18 cellular contexts compared by ENCODE assay signal in genomic region chr1:117033149-117033548, GRCh38. TPM values are rescaled to one million over a fixed set of nuclear protein-coding genes. Genes with fewer than 3 reads are reported as not detected.
DNase-seq lines count a peak whose midpoint lies in the region; ATAC-seq and TF ChIP-seq lines count a peak whose summit lies in the region.
"Had no signal": no experiment of that assay in that cellular context is flagged by ENCODE, and none has a peak within 500 bp of the region (broad histone marks: within the 10 kb centered on the region; RNA-seq: fewer than 3 reads in every experiment).

No MANE protein-coding gene starts in this region.

- H3K9me3 ChIP-seq in CD4-positive, CD25-positive, alpha-beta regulatory T cell (ENCODE audit: control insufficient read depth in 2 of 2, low read length in 2 of 2) = no peaks in the 10 kb centered on the region
- no peaks in the 10 kb centered on the region for H3K9me3 ChIP-seq in body of pancreas
- H3K9me3 ChIP-seq in testis = no peaks in the 10 kb centered on the region

- no peak overlapping the region for H3K4me3 Mint-ChIP-seq in CD4-positive, CD25-positive, alpha-beta regulatory T cell
- H3K4me3 Mint-ChIP-seq in chondrocyte (ENCODE audit: unreplicated experiment) = no peak overlapping the region
- H3K4me3 Mint-ChIP-seq: IgD-negative memory B cell had no signal

- TF ChIP-seq POLR2A in body of pancreas (IDR thresholded peaks at IDR 0.05) = no peak
- no peak for TF ChIP-seq POLR2A in testis (IDR thresholded peaks at IDR 0.05)

- ATAC-seq in CD4-positive, CD25-positive, alpha-beta regulatory T cell (ENCODE audit: low read depth in 2 of 2) = no peak
- ATAC-seq in sciatic nerve (peak; percentile 26), body of pancreas (no peak)

- H3K36me3 Mint-ChIP-seq in CD4-positive, CD25-positive, alpha-beta regulatory T cell = peaks cover 13% of the 10 kb centered on the region
- no peaks in the 10 kb centered on the region for H3K36me3 Mint-ChIP-seq in chondrocyte (ENCODE audit: low read depth)
- H3K36me3 Mint-ChIP-seq: IgD-negative memory B cell had no signal

- no peaks in the 10 kb centered on the region for H3K9me3 Mint-ChIP-seq in CD4-positive, CD25-positive, alpha-beta regulatory T cell
- H3K9me3 Mint-ChIP-seq in chondrocyte (ENCODE audit: low read depth) = no peaks in the 10 kb centered on the region
- H3K9me3 Mint-ChIP-seq: IgD-negative memory B cell had no signal

- no peaks in the 10 kb centered on the region for H3K4me1 ChIP-seq in CD4-positive, CD25-positive, alpha-beta regulatory T cell (ENCODE audit: control insufficient read depth, insufficient read depth, low read length, poor library complexity, severe bottlenecking)
- no peaks in the 10 kb centered on the region for H3K4me1 ChIP-seq in body of pancreas
- peaks cover 6% of the 10 kb centered on the region for H3K4me1 ChIP-seq in testis

- DNase-seq in CD4-positive, CD25-positive, alpha-beta regulatory T cell = no peak
- DNase-seq in NCI-H82 treated with DMSO at 0.1 percent for 48 hours (lab: John Stamatoyannopoulos, UW; ENCODE audit: unreplicated experiment) (peak; percentile 79), middle frontal gyrus (ENCODE audit: extremely low spot score, low spot score) (peak; percentile 44), sciatic nerve (ENCODE audit: low spot score) (no peak), body of pancreas (no peak), chondrocyte (ENCODE audit: low spot score) (no peak), testis (no peak)
- DNase-seq: DMS79 treated with DMSO at 0.1 percent for 48 hours, Karpas-422, NCI-H1092, NCI-H1436 treated with DMSO at 0.1 percent for 48 hours, NCI-H2029 treated with DMSO at 0.1 percent for 48 hours, NCI-H2171 treated with DMSO at 0.1 percent for 48 hours, NCI-H446 treated with DMSO at 0.1 percent for 48 hours, NCI-H69 had no signal

- TF ChIP-seq CTCF in body of pancreas (IDR thresholded peaks at IDR 0.05) (no peak), chondrocyte (IDR thresholded peaks at IDR 0.05) (no peak), testis (IDR thresholded peaks at IDR 0.05) (no peak)

- intact Hi-C loops in sciatic nerve (cut with DNase I) = no loop called here
- intact Hi-C loops in body of pancreas (cut with DNase I) = no loop called here
- intact Hi-C loops in testis (cut with DNase I; ENCODE audit: low total_unique reads) = no loop called here

- no peaks in the 10 kb centered on the region for H3K36me3 ChIP-seq in CD4-positive, CD25-positive, alpha-beta regulatory T cell (ENCODE audit: control insufficient read depth, insufficient read depth, low read length)
- H3K36me3 ChIP-seq in body of pancreas (replicated peaks in 1 of 2; ENCODE audit: insufficient read depth in 1 of 2, low read depth in 2 of 2) = no peaks in the 10 kb centered on the region
- no peaks in the 10 kb centered on the region for H3K36me3 ChIP-seq in testis (ENCODE audit: low read depth, missing control alignments)

- H3K27ac Mint-ChIP-seq in CD4-positive, CD25-positive, alpha-beta regulatory T cell = peak overlapping the region in 2 of 3 donors; percentile 2 to 53
- H3K27ac Mint-ChIP-seq in chondrocyte (ENCODE audit: unreplicated experiment) = no peak overlapping the region
- H3K27ac Mint-ChIP-seq: IgD-negative memory B cell had no signal

- no peaks in the 10 kb centered on the region for H3K27me3 ChIP-seq in CD4-positive, CD25-positive, alpha-beta regulatory T cell (ENCODE audit: control insufficient read depth, insufficient read depth, low read length)
- H3K27me3 ChIP-seq in body of pancreas = no peaks in the 10 kb centered on the region
- H3K27me3 ChIP-seq in testis = no peaks in the 10 kb centered on the region

- H3K4me3 ChIP-seq in CD4-positive, CD25-positive, alpha-beta regulatory T cell (ENCODE audit: low read depth, low read length) = no peak overlapping the region
- no peak overlapping the region for H3K4me3 ChIP-seq in body of pancreas
- H3K4me3 ChIP-seq in testis = no peak overlapping the region

- no peak overlapping the region for H3K27ac ChIP-seq in CD4-positive, CD25-positive, alpha-beta regulatory T cell (ENCODE audit: insufficient read depth, low read length, poor library complexity, severe bottlenecking)
- H3K27ac ChIP-seq in body of pancreas (no peak overlapping the region), testis (peak overlapping the region in 1 of 2 donors; percentile 16)
- H3K27ac ChIP-seq: C4-2B had no signal

- WGBS in body of pancreas, 2 donors = 79 to 91% methylated on average over 3 of the region's 3 CpGs
- 47 to 48% methylated on average over 3 of the region's 3 CpGs for WGBS in testis, 2 donors

- H3K4me1 Mint-ChIP-seq in CD4-positive, CD25-positive, alpha-beta regulatory T cell = peaks cover 0 to 16% (median 1%) of the 10 kb centered on the region in 4 donors
- H3K4me1 Mint-ChIP-seq in chondrocyte (ENCODE audit: low read depth) = peaks cover 3% of the 10 kb centered on the region
- H3K4me1 Mint-ChIP-seq: IgD-negative memory B cell had no signal

- H3K27me3 Mint-ChIP-seq in CD4-positive, CD25-positive, alpha-beta regulatory T cell = no peaks in the 10 kb centered on the region
- H3K27me3 Mint-ChIP-seq in chondrocyte (ENCODE audit: low read depth) = no peaks in the 10 kb centered on the region

RNA-seq across cellular contexts. Expression of gene TTF2, which starts 27.0 kb away (rescaled TPM):
- total RNA-seq in CD4-positive, CD25-positive, alpha-beta regulatory T cell = 58.9 TPM
- polyA plus RNA-seq in CD4-positive, CD25-positive, alpha-beta regulatory T cell = 10 to 100 TPM in 2 of 4 donors, 1 to 10 TPM in 2; 5.3 to 13.0 (median 9.7) TPM
- 15.3 TPM for total RNA-seq in sciatic nerve
- total RNA-seq in body of pancreas = 1 to 10 TPM; 7.8 to 9.6 TPM
- 16.3 to 21.4 TPM (median 16.4 TPM) in 3 replicates for total RNA-seq in chondrocyte
- total RNA-seq in testis = 10 to 100 TPM; 20.8 to 26.5 TPM
- polyA plus RNA-seq in testis (ENCODE audit: insufficient read depth, low read depth, low replicate concordance) = 20.2 TPM

RNA-seq across cellular contexts. Expression of gene CD101, which starts 31.6 kb away (rescaled TPM):
- total RNA-seq in CD4-positive, CD25-positive, alpha-beta regulatory T cell = 14.9 TPM
- 10 to 100 TPM in 2 of 4 donors, 1 to 10 TPM in 2; 4.3 to 38.9 (median 19.4) TPM for polyA plus RNA-seq in CD4-positive, CD25-positive, alpha-beta regulatory T cell
- total RNA-seq in sciatic nerve (1.0 TPM), body of pancreas (under 1 TPM; 0.26 to 0.33 TPM), chondrocyte (0.79 to 1.4 TPM (median 1.0 TPM) in 3 replicates), testis (1 to 10 TPM in 1 of 2 donors, under 1 TPM in 1; 0.79 to 1.2 TPM)
- 1.4 TPM for polyA plus RNA-seq in testis (ENCODE audit: insufficient read depth, low read depth, low replicate concordance)
- total RNA-seq: OCI-LY7 had no signal

Comparison
In these comparisons a context has a peak if more than half of its experiments do, and no peak if none do; other contexts are left out.
1. DNase-seq: peak in NCI-H82 treated with DMSO at 0.1 percent for 48 hours (single experiment) and middle frontal gyrus (single experiment); none in CD4-positive, CD25-positive, alpha-beta regulatory T cell (0 of 3), sciatic nerve (single experiment), body of pancreas (0 of 4), chondrocyte (single experiment) and testis (single experiment).